In genomic region chr7:135769403-135769802, GRCh38 we compare ENCODE assay signal across 31 cellular contexts. TPM values are rescaled to one million over a fixed set of nuclear protein-coding genes. Genes with fewer than 3 reads are reported as not detected.
A peak's percentile ranks its signal among the peaks of the same experiment; 100 is the strongest.
DNase-seq lines count a peak whose midpoint lies in the region; ATAC-seq and TF ChIP-seq lines count a peak whose summit lies in the region.
"Had no signal": no experiment of that assay in that cellular context is flagged by ENCODE, and none has a peak within 500 bp of the region (broad histone marks: within the 10 kb centered on the region; RNA-seq: fewer than 3 reads in every experiment).

No MANE protein-coding gene starts in this region.

- 61 to 83% (median 75%) methylated on average over 5 of the region's 5 CpGs for WGBS in adrenal gland, 4 donors

- no peak overlapping the region for H3K4me3 ChIP-seq in coronary artery
- H3K4me3 ChIP-seq in adrenal gland: no peak overlapping the region
- H3K4me3 ChIP-seq: BLaER1, K562, transverse colon had no signal

- intact Hi-C loops in left ventricle myocardium superior (cut with micrococcal nuclease): no loop called here
- intact Hi-C loops in adrenal gland (cut with DNase I): no loop called here

- H3K4me1 ChIP-seq in adrenal gland (replicated peaks in 1 of 2): no peaks in the 10 kb centered on the region

- H3K27ac ChIP-seq in coronary artery (peak overlapping the region; percentile 38 to 47), adrenal gland (peak overlapping the region in 2 of 5 donors; percentile 23 to 29)
- H3K27ac ChIP-seq: BLaER1 had no signal

- ATAC-seq in left ventricle myocardium superior: peak; percentile 68
- ATAC-seq in GM21360 (IDR thresholded peaks at IDR 0.05; ENCODE audit: unreplicated experiment): no peak
- ATAC-seq: activated CD4-positive, alpha-beta T cell treated with anti-CD3 and anti-CD28 coated beads for 36 hours; activated CD8-positive, alpha-beta T cell treated with anti-CD3 and anti-CD28 coated beads, Interleukin-2, amount 10 ng/mL, durations not matched to agents 7 days and 5 days; activated naive CD4-positive, alpha-beta T cell treated with anti-CD3 and anti-CD28 coated beads, Interleukin-2, amount 50 U/mL, for 72 hours; K562; SK-N-SH treated with all-trans-retinoic acid at 6 μM for 48 hours; stimulated activated naive CD8-positive, alpha-beta T cell treated with anti-CD3 and anti-CD28 coated beads, Interleukin-15, Interleukin-2, amounts not matched to agents 100 U/mL and 50 U/mL, for 24 hours had no signal

- no peak for TF ChIP-seq POLR2A in adrenal gland (IDR thresholded peaks at IDR 0.05)

- DNase-seq in G401 (ENCODE audit: low spot score): peak; percentile 5
- DNase-seq in coronary artery (ENCODE audit: low spot score): no peak
- no peak for DNase-seq in left ventricle myocardium superior
- peak; percentile 34 for DNase-seq in putamen (ENCODE audit: low spot score)
- DNase-seq in UCSD-AML1 (lab: John Stamatoyannopoulos, UW; ENCODE audit: unreplicated experiment): no peak
- DNase-seq in LoVo (ENCODE audit: low spot score): no peak
- no peak for DNase-seq in adrenal gland
- DNase-seq: activated CD4-positive, alpha-beta T cell treated with anti-CD3 and anti-CD28 coated beads for 36 hours; activated CD8-positive, alpha-beta T cell treated with anti-CD3 and anti-CD28 coated beads, Interleukin-2, amount 10 ng/mL, durations not matched to agents 7 days and 5 days; COR-L47; GDM1; glutamatergic neuron; kidney; NCI-H2029 treated with DMSO at 0.1 percent for 48 hours; NCI-H345; NCI-H748 treated with DMSO at 0.1 percent for 48 hours; stimulated activated naive CD8-positive, alpha-beta T cell treated with anti-CD3 and anti-CD28 coated beads, Interleukin-15, Interleukin-2, amounts not matched to agents 100 U/mL and 50 U/mL, for 24 hours; T-helper 2 cell; transverse colon had no signal

- in situ Hi-C loops in G401 (cut with HindIII; ENCODE audit: low sequenced_read_pairs): no loop called here

- TF ChIP-seq CTCF in coronary artery (IDR thresholded peaks at IDR 0.05) (no peak), adrenal gland (IDR thresholded peaks at IDR 0.05) (no peak)

- no peaks in the 10 kb centered on the region for H3K36me3 ChIP-seq in adrenal gland (replicated peaks in 1 of 2)
- H3K36me3 ChIP-seq: BLaER1, transverse colon had no signal

- H3K27me3 ChIP-seq in adrenal gland: no peaks in the 10 kb centered on the region
- H3K27me3 ChIP-seq: BLaER1, transverse colon had no signal

- no peaks in the 10 kb centered on the region for H3K9me3 ChIP-seq in adrenal gland (replicated peaks in 1 of 3)
- H3K9me3 ChIP-seq: BLaER1, transverse colon had no signal

RNA-seq across cellular contexts. Expression of gene FAM180A, which starts 20.8 kb away (rescaled TPM):
- total RNA-seq in G401 (2014; rRNA removed; shearing (Covaris generic)): not detected in 2 replicates
- 11.4 TPM for total RNA-seq in left ventricle myocardium superior
- total RNA-seq in adrenal gland: 10 to 100 TPM in 3 of 8 donors, 1 to 10 TPM in 5; 1.7 to 20.4 (median 6.1) TPM
- polyA plus RNA-seq in adrenal gland: 1 to 10 TPM; 1.4 to 3.8 (median 1.6) TPM
- total RNA-seq: A673; activated CD4-positive, alpha-beta T cell treated with anti-CD3 and anti-CD28 coated beads for 36 hours; activated CD8-positive, alpha-beta T cell treated with anti-CD3 and anti-CD28 coated beads, Interleukin-2, amount 10 ng/mL, durations not matched to agents 7 days and 5 days; activated naive CD4-positive, alpha-beta T cell treated with anti-CD3 and anti-CD28 coated beads, Interleukin-2, amount 50 U/mL, for 72 hours; dermis microvascular lymphatic vessel endothelial cell; HT-29; K562; lung microvascular endothelial cell; MCF 10A; progenitor cell of endocrine pancreas had no signal
- polyA plus RNA-seq: K562 had no signal

RNA-seq across cellular contexts. Expression of gene SLC13A4, which starts 41.4 kb away (rescaled TPM):
- total RNA-seq in G401 (2014; rRNA removed; shearing (Covaris generic)): 0.31 and 1.2 TPM in 2 replicates
- total RNA-seq in left ventricle myocardium superior (0.15 TPM), adrenal gland (under 1 TPM in 3 of 8 donors, not detected in 5; 0.14 to 0.60 (median 0.24) TPM)
- polyA plus RNA-seq in adrenal gland: under 1 TPM in 2 of 3 donors, not detected in 1; 0.24 to 0.97 TPM
- total RNA-seq: A673; activated CD4-positive, alpha-beta T cell treated with anti-CD3 and anti-CD28 coated beads for 36 hours; activated CD8-positive, alpha-beta T cell treated with anti-CD3 and anti-CD28 coated beads, Interleukin-2, amount 10 ng/mL, durations not matched to agents 7 days and 5 days; activated naive CD4-positive, alpha-beta T cell treated with anti-CD3 and anti-CD28 coated beads, Interleukin-2, amount 50 U/mL, for 72 hours; dermis microvascular lymphatic vessel endothelial cell; HT-29; kidney; lung microvascular endothelial cell; MCF 10A; skeletal muscle tissue had no signal

Comparison
In these comparisons a context has a peak if more than half of its experiments do, and no peak if none do; other contexts are left out.
1. DNase-seq: peak in G401 (single experiment) and putamen (single experiment); none in coronary artery (single experiment), left ventricle myocardium superior (single experiment), UCSD-AML1 (single experiment), LoVo (single experiment) and adrenal gland (0 of 7).